ENCODE assay signal across 24 cellular contexts in genomic region chr2:45466045-45466444, GRCh38.
A peak's percentile ranks its signal among the peaks of the same experiment; 100 is the strongest.
DNase-seq lines count a peak whose midpoint lies in the region; ATAC-seq, FAIRE-seq and TF ChIP-seq lines count a peak whose summit lies in the region.
"Had no signal": no experiment of that assay in that cellular context is flagged by ENCODE, and none has a peak within 500 bp of the region (broad histone marks: within the 10 kb centered on the region; RNA-seq: fewer than 3 reads in every experiment).

No MANE protein-coding gene starts in this region.

- H4K20me1 ChIP-seq in K562 (replicated peaks; ENCODE audit: control insufficient read depth, insufficient read depth, low read length): no peaks in the 10 kb centered on the region

- H3K4me2 ChIP-seq in K562 (ENCODE audit: insufficient read depth, low read length): no peak overlapping the region

- TF ChIP-seq CTCF in K562 (IDR thresholded peaks at IDR 0.05 in 2 of 3, conservative IDR thresholded peaks at IDR 0.05 in 1 of 3; ENCODE audit: insufficient read depth in 2 of 3, low read depth in 1 of 3, low read length in 3 of 3): no peak
- TF ChIP-seq CTCF in mucosa of descending colon (IDR thresholded peaks at IDR 0.05): no peak
- TF ChIP-seq CTCF in ascending aorta (IDR thresholded peaks at IDR 0.05): no peak

- H3K4me3 ChIP-seq in K562: no peak overlapping the region
- no peak overlapping the region for H3K4me3 ChIP-seq in mucosa of descending colon
- no peak overlapping the region for H3K4me3 ChIP-seq in ascending aorta
- no peak overlapping the region for H3K4me3 ChIP-seq in aorta (ENCODE audit: low read length in 2 of 2)
- H3K4me3 ChIP-seq: gastrocnemius medialis, prostate gland, skin epidermis, stomach, upper lobe of right lung had no signal

- H3K9me1 ChIP-seq in K562 (ENCODE audit: control insufficient read depth, insufficient read depth, low read length): no peaks in the 10 kb centered on the region

- no peak for TF ChIP-seq EP300 in K562 (IDR thresholded peaks at IDR 0.05; ENCODE audit: low read length)

- H3K79me2 ChIP-seq in K562 (ENCODE audit: control insufficient read depth, insufficient read depth, low read length): no peaks in the 10 kb centered on the region

- peak in 2 of 3 experiments; percentile 13 to 52 for DNase-seq in NCI-H1417 (lab: John Stamatoyannopoulos, UW)
- no peak for DNase-seq in NCI-H1417 treated with DMSO at 0.1 percent for 48 hours (lab: John Stamatoyannopoulos, UW)
- DNase-seq in NCI-H345 treated with DMSO at 0.1 percent for 48 hours (lab: John Stamatoyannopoulos, UW; ENCODE audit: unreplicated experiment): peak; percentile 40
- DNase-seq in K562 (ENCODE audit: extremely low read depth in 1 of 4, low spot score in 3 of 4): peak in 2 of 4 experiments; percentile 12 to 21
- no peak for DNase-seq in mucosa of descending colon
- DNase-seq in ascending aorta (ENCODE audit: low spot score in 2 of 2): no peak
- no peak for DNase-seq in aorta
- DNase-seq: activated gamma-delta T cell treated with Interleukin-2 at 50 U/mL for 16 hours; amniotic stem cell; central memory CD4-positive, alpha-beta T cell; gastrocnemius medialis; HCEC 1CT; left cardiac atrium; MM.1S; NCI-H2081 treated with DMSO at 0.1 percent for 48 hours; stimulated activated CD4-positive, alpha-beta T cell treated with anti-CD3 and anti-CD28 coated beads, Interleukin-2, amount 100 ng/mL, for 48 hours; stomach; upper lobe of right lung had no signal

- no peak overlapping the region for H2AFZ ChIP-seq in K562 (ENCODE audit: low read depth, low read length)

- in situ Hi-C loops in K562 (cut with MboI): no loop called here

- intact Hi-C loops in K562 (cut with micrococcal nuclease) (no loop called here), mucosa of descending colon (cut with DNase I, micrococcal nuclease) (no loop called here), ascending aorta (cut with DNase I) (no loop called here), aorta (cut with DNase I) (no loop called here)

- 0% methylated on average over 1 of the region's 1 CpG for WGBS in K562 (ENCODE audit: insufficient coverage, low coverage, missing lambda C conversion rate)
- WGBS in aorta, 2 donors: 73 to 86% methylated on average over 1 of the region's 1 CpG

- H3K27ac ChIP-seq in K562 (ENCODE audit: extremely low read depth, low read depth, low read length) (no peak overlapping the region), ascending aorta (no peak overlapping the region), aorta (ENCODE audit: low read depth in 1 of 2, low read length in 2 of 2) (no peak overlapping the region)
- H3K27ac ChIP-seq: gastrocnemius medialis, prostate gland, skin epidermis, stomach, upper lobe of right lung had no signal

- H3K27me3 ChIP-seq in K562 (ENCODE audit: control insufficient read depth in 2 of 2, insufficient read depth in 2 of 2, low read length in 2 of 2): no peaks in the 10 kb centered on the region
- no peaks in the 10 kb centered on the region for H3K27me3 ChIP-seq in ascending aorta
- H3K27me3 ChIP-seq in aorta (ENCODE audit: control insufficient read depth in 1 of 2, insufficient read depth in 2 of 2, low read length in 1 of 2): no peaks in the 10 kb centered on the region
- H3K27me3 ChIP-seq: gastrocnemius medialis, stomach, upper lobe of right lung had no signal

- CTCF ChIA-PET in K562 (lab: Yijun Ruan, JAX; ENCODE audit: low intra/inter-chr PET ratio): no interaction called here

- no peaks in the 10 kb centered on the region; a peak in 2 of 5 replicates for H3K4me1 ChIP-seq in K562 (replicated peaks in 1 of 2; ENCODE audit: control insufficient read depth in 2 of 2, insufficient read depth in 2 of 2, low read length in 2 of 2)
- H3K4me1 ChIP-seq in mucosa of descending colon (ENCODE audit: low read depth): peaks cover 11% of the 10 kb centered on the region
- H3K4me1 ChIP-seq in ascending aorta: peaks cover 0 to 17% of the 10 kb centered on the region in 2 donors
- H3K4me1 ChIP-seq in aorta (ENCODE audit: control insufficient read depth in 1 of 2, insufficient read depth in 2 of 2, low read length in 2 of 2): peaks cover 0 to 1% of the 10 kb centered on the region in 2 donors
- H3K4me1 ChIP-seq: prostate gland had no signal

- H3K36me3 ChIP-seq in K562 (ENCODE audit: control insufficient read depth, insufficient read depth, low read length) (0 out of 3 replicates have a peak, but pooled peaks cover 2% of the 10 kb centered on the region), mucosa of descending colon (ENCODE audit: low read depth) (no peaks in the 10 kb centered on the region), ascending aorta (no peaks in the 10 kb centered on the region), aorta (ENCODE audit: control insufficient read depth in 1 of 2, insufficient read depth in 2 of 2, low read length in 1 of 2) (no peaks in the 10 kb centered on the region)
- H3K36me3 ChIP-seq: gastrocnemius medialis, prostate gland, upper lobe of right lung had no signal

- no peak for TF ChIP-seq RAD21 in K562 (CRISPR knock-in tag; conservative IDR thresholded peaks at IDR 0.05 in 1 of 2, IDR thresholded peaks at IDR 0.05 in 1 of 2)

- no peaks in the 10 kb centered on the region for H3K9me3 ChIP-seq in K562 (replicated peaks; ENCODE audit: control insufficient read depth, insufficient read depth, low read depth, low read length)
- H3K9me3 ChIP-seq in mucosa of descending colon: no peaks in the 10 kb centered on the region
- no peaks in the 10 kb centered on the region for H3K9me3 ChIP-seq in ascending aorta
- H3K9me3 ChIP-seq in aorta (ENCODE audit: control insufficient read depth, low read length): no peaks in the 10 kb centered on the region
- H3K9me3 ChIP-seq: gastrocnemius medialis, prostate gland, stomach, upper lobe of right lung had no signal

- BruUV-seq in K562 (replicated peaks; lab: Mats Ljungman, UMichigan): no TSS peak

- no peak for TF ChIP-seq POLR2A in K562 (conservative IDR thresholded peaks at IDR 0.05)

- ATAC-seq in K562 (peak; percentile 79), mucosa of descending colon (peak; percentile 64), aorta (ENCODE audit: low FRiP score) (no peak), GM21576 (IDR thresholded peaks at IDR 0.05; ENCODE audit: unreplicated experiment) (no peak)
- ATAC-seq: esophagus mucosa, gastrocnemius medialis, left cardiac atrium, upper lobe of right lung had no signal

- POLR2A ChIA-PET in K562 (lab: Yijun Ruan, JAX): no interaction called here

- no peak overlapping the region for H3K9ac ChIP-seq in K562 (ENCODE audit: insufficient read depth in 1 of 2, low read depth in 2 of 2, low read length in 2 of 2)

- no peak for FAIRE-seq in K562 (lab: Jason Lieb, UNC)
- FAIRE-seq: G401.6, GM19239 had no signal

TF ChIP-seq in K562, 482 proteins besides CTCF, POLR2A, EP300 and RAD21:
- TF ChIP-seq TAF9B (IDR thresholded peaks at IDR 0.05; ENCODE audit: partially characterized antibody): no peak
- TF ChIP-seq POLR2AphosphoS2 (IDR thresholded peaks at IDR 0.05; ENCODE audit: low read length): no peak
- TF ChIP-seq RCOR1 (IDR thresholded peaks at IDR 0.05; ENCODE audit: borderline replicate concordance in 1 of 2, low read depth in 2 of 2, low read length in 2 of 2): peak in 1 of 2 experiments; percentile 36; a peak in 1 of 4 replicates
- 0 out of 4 replicates have a peak, but pooled peaks of 1 of the 2 experiments have one; percentile 14 for TF ChIP-seq FOXA3 (CRISPR knock-in tag; conservative IDR thresholded peaks at IDR 0.05 in 1 of 2, IDR thresholded peaks at IDR 0.05 in 1 of 2)
- no peak for TF ChIP-seq HES1 (IDR thresholded peaks at IDR 0.05; ENCODE audit: low read depth)
- no peak for TF ChIP-seq CBFB (CRISPR knock-in tag; IDR thresholded peaks at IDR 0.05)

Comparison
In these comparisons a context has a peak if more than half of its experiments do, and no peak if none do; other contexts are left out.
1. DNase-seq: peak in NCI-H1417 (2 of 3) and NCI-H345 treated with DMSO at 0.1 percent for 48 hours (single experiment); none in NCI-H1417 treated with DMSO at 0.1 percent for 48 hours (single experiment), mucosa of descending colon (0 of 3), ascending aorta (0 of 2) and aorta (0 of 2).
2. ATAC-seq: peak in K562 (single experiment) and mucosa of descending colon (single experiment); none in aorta (single experiment) and GM21576 (single experiment).